ENCODE assay signal across 8 cellular contexts in the genomic region with DNA sequence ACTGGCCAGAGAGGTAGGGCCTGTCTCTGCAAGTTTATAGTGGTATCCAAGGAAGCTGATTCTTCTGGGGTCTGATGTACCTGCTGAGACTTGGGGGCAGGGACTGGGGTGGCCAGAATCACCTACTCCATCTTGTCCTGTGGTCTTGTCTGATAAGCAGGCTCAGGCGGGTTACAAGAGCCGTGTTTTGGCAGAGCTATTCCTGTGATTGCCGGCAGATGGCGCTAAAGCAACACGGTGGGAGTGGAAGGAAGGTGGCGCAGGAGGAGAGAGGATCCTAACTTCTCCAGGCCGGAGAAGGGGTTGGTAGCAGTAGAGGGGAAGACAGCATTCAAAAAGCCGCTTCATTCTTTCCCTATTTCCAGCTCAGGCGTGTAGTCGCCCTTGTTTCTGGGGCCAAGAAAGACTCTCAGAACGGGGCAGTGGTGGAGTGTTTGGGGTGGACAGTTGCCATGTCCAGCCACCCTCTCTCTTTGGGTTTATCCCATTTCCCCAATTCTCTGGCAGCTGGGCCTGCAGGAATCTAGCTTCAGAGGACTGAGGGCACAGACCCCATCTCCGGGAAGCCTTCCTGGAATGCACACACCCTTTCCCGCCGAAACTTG. TPM values are rescaled to one million over a fixed set of nuclear protein-coding genes. Genes with fewer than 3 reads are reported as not detected.
A peak's percentile ranks its signal among the peaks of the same experiment; 100 is the strongest.
DNase-seq lines count a peak whose midpoint lies in the region; ATAC-seq and TF ChIP-seq lines count a peak whose summit lies in the region.

No MANE protein-coding gene starts in this region.

- H3K27me3 ChIP-seq in lower lobe of right lung (ENCODE audit: low read depth) = no peaks in the 10 kb centered on the region

- H3K4me1 ChIP-seq in lower lobe of right lung = peaks cover 51% of the 10 kb centered on the region

- ATAC-seq in HG02798 (IDR thresholded peaks at IDR 0.05; ENCODE audit: poor library complexity, unreplicated experiment) (peak; percentile 57), lower lobe of right lung (peak; percentile 74 to 80), GM21515 (IDR thresholded peaks at IDR 0.05; ENCODE audit: unreplicated experiment) (no peak)

- H3K36me3 ChIP-seq in lower lobe of right lung = no peaks in the 10 kb centered on the region

- TF ChIP-seq CTCF in lower lobe of right lung (IDR thresholded peaks at IDR 0.05) = peak; percentile 95

- peak overlapping the region; percentile 78 for H3K27ac ChIP-seq in lower lobe of right lung

- no peaks in the 10 kb centered on the region for H3K9me3 ChIP-seq in lower lobe of right lung

- no peak overlapping the region for H3K4me3 ChIP-seq in lower lobe of right lung

- peak; percentile 86 for DNase-seq in D341Med (ENCODE audit: low spot score)
- DNase-seq in NCI-H526 (lab: John Stamatoyannopoulos, UW) = peak; percentile 79 to 88
- DNase-seq in activated CD4-positive, alpha-beta T cell treated with anti-CD3 and anti-CD28 coated beads, Interleukin-2, amount 50 U/mL, for 1 hour = peak; percentile 77
- peak; percentile 80 for DNase-seq in dedifferentiated amniotic fluid mesenchymal stem cell (ENCODE audit: extremely low spot score)
- peak; percentile 79 for DNase-seq in lower lobe of right lung
- peak; percentile 68 for DNase-seq in stimulated activated CD8-positive, alpha-beta memory T cell treated with anti-CD3 and anti-CD28 coated beads, Interleukin-12 subunit alpha, Interleukin-12 subunit beta, amount 100 ng/mL, for 1 hour (ENCODE audit: low read depth)

- intact Hi-C loops in lower lobe of right lung (cut with DNase I) = loop anchor here (5.0 to 10.0 kb wide), 2 partner anchors 116 to 309 kb away; no protein-coding TSS in a partner anchor

RNA-seq across cellular contexts. Expression of gene CHRM1, which starts 15.1 kb away (rescaled TPM):
- 6.8 TPM for total RNA-seq in lower lobe of right lung

RNA-seq across cellular contexts. Expression of gene SLC3A2, which starts 25.3 kb away (rescaled TPM):
- 214 TPM for total RNA-seq in lower lobe of right lung
